Comparison of ENCODE assay signal across 22 cellular contexts in the genomic region with DNA sequence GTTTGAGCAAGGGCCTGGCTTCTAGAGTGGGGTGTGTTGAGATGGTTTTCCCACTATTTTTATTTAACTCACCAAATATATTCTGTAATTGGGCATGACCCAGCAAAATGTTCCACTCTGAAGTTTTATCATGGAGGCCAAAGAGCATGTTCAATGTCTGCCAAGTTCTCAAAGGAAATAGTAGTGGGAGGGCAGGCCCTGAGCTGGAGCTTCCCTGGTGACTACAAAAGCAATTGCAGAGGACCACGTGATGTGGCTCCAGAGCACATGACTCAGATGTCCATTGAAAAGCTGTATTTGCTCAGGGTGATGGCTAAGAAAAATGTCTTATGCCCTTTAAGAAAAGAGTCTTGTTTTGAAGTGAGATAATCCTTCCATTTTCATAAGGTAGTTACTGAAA.
DNase-seq lines count a peak whose midpoint lies in the region; ATAC-seq and TF ChIP-seq lines count a peak whose summit lies in the region.
"Had no signal": no experiment of that assay in that cellular context is flagged by ENCODE, and none has a peak within 500 bp of the region (broad histone marks: within the 10 kb centered on the region; RNA-seq: fewer than 3 reads in every experiment).

No MANE protein-coding gene starts in this region.

- H2AFZ ChIP-seq in neural progenitor cell (replicated peaks) = no peak overlapping the region
- H2AFZ ChIP-seq: parathyroid adenoma had no signal

- H3K79me2 ChIP-seq in neural progenitor cell (ENCODE audit: low read depth) = no peaks in the 10 kb centered on the region
- H3K79me2 ChIP-seq: parathyroid adenoma had no signal

- H3K36me3 ChIP-seq in prostate gland (no peaks in the 10 kb centered on the region), mucosa of descending colon (ENCODE audit: low read depth) (no peaks in the 10 kb centered on the region), neural progenitor cell (no peaks in the 10 kb centered on the region)

- H3K4me3 Mint-ChIP-seq in neural progenitor cell = no peak overlapping the region
- H3K4me3 Mint-ChIP-seq: activated CD4-positive, alpha-beta memory T cell treated with anti-CD3 and anti-CD28 coated beads, Interleukin-2, amount 10 ng/mL, durations not matched to agents 7 days and 5 days; CD4-positive, alpha-beta T cell; naive thymus-derived CD4-positive, alpha-beta T cell; T-helper 17 cell; WTC11 had no signal

- no peak overlapping the region for H3K4me2 ChIP-seq in neural progenitor cell

- H3K9me3 ChIP-seq in prostate gland (no peaks in the 10 kb centered on the region), mucosa of descending colon (no peaks in the 10 kb centered on the region), neural progenitor cell (ENCODE audit: low read depth) (no peaks in the 10 kb centered on the region)

- H3K4me3 ChIP-seq in astrocyte of the spinal cord (ENCODE audit: low read depth, low read length) (no peak overlapping the region), prostate gland (no peak overlapping the region), mucosa of descending colon (no peak overlapping the region), neural progenitor cell (no peak overlapping the region)

- TF ChIP-seq CTCF in astrocyte of the spinal cord (IDR thresholded peaks at IDR 0.05; ENCODE audit: low read depth, low read length) (no peak), prostate gland (IDR thresholded peaks at IDR 0.05) (no peak), mucosa of descending colon (IDR thresholded peaks at IDR 0.05) (no peak), neural progenitor cell (IDR thresholded peaks at IDR 0.05) (no peak)

- H3K9me3 Mint-ChIP-seq in neural progenitor cell = peaks cover 9% of the 10 kb centered on the region

- H3K4me1 Mint-ChIP-seq in neural progenitor cell = peaks cover 12% of the 10 kb centered on the region
- H3K4me1 Mint-ChIP-seq: activated CD4-positive, alpha-beta memory T cell treated with anti-CD3 and anti-CD28 coated beads, Interleukin-2, amount 10 ng/mL, durations not matched to agents 7 days and 5 days; naive thymus-derived CD4-positive, alpha-beta T cell; T-helper 17 cell had no signal

- WGBS in prostate gland = 56% methylated on average over 1 of the region's 1 CpG

- peaks cover 3% of the 10 kb centered on the region for H3K36me3 Mint-ChIP-seq in neural progenitor cell
- H3K36me3 Mint-ChIP-seq: naive thymus-derived CD4-positive, alpha-beta T cell; WTC11 had no signal

- no peaks in the 10 kb centered on the region for H3F3A ChIP-seq in neural progenitor cell (ENCODE audit: low read depth)

- no peaks in the 10 kb centered on the region for H3K27me3 Mint-ChIP-seq in neural progenitor cell (ENCODE audit: insufficient read depth, low read depth)
- H3K27me3 Mint-ChIP-seq: activated CD4-positive, alpha-beta memory T cell treated with anti-CD3 and anti-CD28 coated beads, Interleukin-2, amount 10 ng/mL, durations not matched to agents 7 days and 5 days; CD4-positive, alpha-beta T cell; T-helper 17 cell had no signal

- H3K27me3 ChIP-seq in prostate gland (replicated peaks; ENCODE audit: insufficient read depth) (no peaks in the 10 kb centered on the region), neural progenitor cell (no peaks in the 10 kb centered on the region)

- no peaks in the 10 kb centered on the region for H3K4me1 ChIP-seq in prostate gland (replicated peaks)
- no peaks in the 10 kb centered on the region for H3K4me1 ChIP-seq in mucosa of descending colon (ENCODE audit: low read depth)
- H3K4me1 ChIP-seq in neural progenitor cell = peaks cover 4% of the 10 kb centered on the region
- H3K4me1 ChIP-seq: parathyroid adenoma had no signal

- H3K27ac Mint-ChIP-seq in neural progenitor cell = no peak overlapping the region
- H3K27ac Mint-ChIP-seq: activated CD4-positive, alpha-beta memory T cell treated with anti-CD3 and anti-CD28 coated beads, Interleukin-2, amount 10 ng/mL, durations not matched to agents 7 days and 5 days; CD4-positive, alpha-beta T cell; naive thymus-derived CD4-positive, alpha-beta T cell; T-helper 17 cell; WTC11 had no signal

- H4K20me1 ChIP-seq in neural progenitor cell (ENCODE audit: low read depth) = no peaks in the 10 kb centered on the region

- TF ChIP-seq POLR2A in prostate gland (IDR thresholded peaks at IDR 0.05) = no peak

- H3K27ac ChIP-seq in prostate gland = no peak overlapping the region
- no peak overlapping the region for H3K27ac ChIP-seq in neural progenitor cell
- H3K27ac ChIP-seq: parathyroid adenoma had no signal

- intact Hi-C loops in Right ventricle myocardium superior (cut with DNase I) = no loop called here
- intact Hi-C loops in sciatic nerve (cut with DNase I) = no loop called here
- intact Hi-C loops in prostate gland (cut with DNase I) = no loop called here
- intact Hi-C loops in mucosa of descending colon (cut with DNase I, micrococcal nuclease) = no loop called here

- in situ Hi-C loops in astrocyte of the spinal cord (cut with HindIII; ENCODE audit: low sequenced_read_pairs) = no loop called here

- ATAC-seq in Right ventricle myocardium superior (ENCODE audit: poor library complexity) = peak; percentile 41
- ATAC-seq in sciatic nerve = peak; percentile 46
- ATAC-seq in HG02885 (IDR thresholded peaks at IDR 0.05; ENCODE audit: poor library complexity, unreplicated experiment) = no peak
- no peak for ATAC-seq in mucosa of descending colon
- ATAC-seq: naive thymus-derived CD4-positive, alpha-beta T cell; T-helper 17 cell; WTC11 had no signal

- no peak overlapping the region for H3K9ac ChIP-seq in neural progenitor cell
- H3K9ac ChIP-seq: parathyroid adenoma had no signal

- DNase-seq in ELR (ENCODE audit: low read depth) (peak; percentile 7), astrocyte of the spinal cord (ENCODE audit: low read depth, low spot score) (peak; percentile 46), Right ventricle myocardium superior (peak; percentile 46), sciatic nerve (ENCODE audit: low spot score) (no peak), prostate gland (ENCODE audit: low spot score) (no peak), mucosa of descending colon (no peak), neural progenitor cell (ENCODE audit: low spot score) (no peak)
- DNase-seq: activated CD4-positive, alpha-beta memory T cell treated with anti-CD3 and anti-CD28 coated beads, Interleukin-2, amount 10 ng/mL, durations not matched to agents 7 days and 5 days; activated naive CD4-positive, alpha-beta T cell treated with anti-CD3 and anti-CD28 coated beads, Interleukin-2, amount 50 U/mL, for 16 hours; activated T-cell treated with anti-CD3 and anti-CD28 coated beads, Interleukin-2, amount 50 U/mL, for 1 hour; CD4-positive, alpha-beta T cell; DMS79; GOT3; naive thymus-derived CD4-positive, alpha-beta T cell; NCI-H1048; NCI-H2081; NCI-H510A treated with DMSO at 0.1 percent for 48 hours; SIG-M5; T-helper 17 cell had no signal

Comparison
In these comparisons a context has a peak if more than half of its experiments do, and no peak if none do; other contexts are left out.
1. DNase-seq: peak in ELR (single experiment), astrocyte of the spinal cord (single experiment) and Right ventricle myocardium superior (single experiment); none in sciatic nerve (single experiment), prostate gland (single experiment), mucosa of descending colon (0 of 3) and neural progenitor cell (single experiment).
2. ATAC-seq: peak in Right ventricle myocardium superior (single experiment) and sciatic nerve (single experiment); none in HG02885 (single experiment) and mucosa of descending colon (single experiment).